Comparison of ENCODE assay signal across 8 cellular contexts in genomic region chr7:22488643-22489462, GRCh38. TPM values are rescaled to one million over a fixed set of nuclear protein-coding genes. Genes with fewer than 3 reads are reported as not detected.
DNase-seq lines count a peak whose midpoint lies in the region; ATAC-seq and TF ChIP-seq lines count a peak whose summit lies in the region.

No MANE protein-coding gene starts in this region.

- intact Hi-C loops in natural killer cell (cut with micrococcal nuclease), result loop anchor here (1.0 kb wide), 1 partner anchor 379 kb away; no protein-coding TSS in a partner anchor

- no peak overlapping the region for H3K4me3 Mint-ChIP-seq in natural killer cell
- no peak overlapping the region for H3K4me3 Mint-ChIP-seq in stimulated activated naive CD8-positive, alpha-beta T cell treated with anti-CD3 and anti-CD28 coated beads, Interleukin-15, amount 100 ng/mL, for 72 hours

- peak; percentile 91 for TF ChIP-seq CTCF in natural killer cell (IDR thresholded peaks at IDR 0.05)

- peak; percentile 88 for ATAC-seq in esophagus mucosa
- peak; percentile 66 to 78 (median 70) for ATAC-seq in natural killer cell
- ATAC-seq in stimulated activated naive CD8-positive, alpha-beta T cell treated with anti-CD3 and anti-CD28 coated beads, Interleukin-15, amount 100 ng/mL, for 72 hours, result peak; percentile 59

- peak; percentile 40 to 46 for DNase-seq in activated CD4-positive, alpha-beta T cell treated with anti-CD3 and anti-CD28 coated beads for 24 hours (ENCODE audit: low read depth in 2 of 2)
- DNase-seq in activated CD4-positive, alpha-beta T cell treated with anti-CD3 and anti-CD28 coated beads for 1 hour, result no peak
- DNase-seq in HPDE6-E6E7 (ENCODE audit: extremely low spot score), result peak; percentile 45
- peak; percentile 90 for DNase-seq in NCI-H82 (lab: John Stamatoyannopoulos, UW)
- peak; percentile 76 for DNase-seq in activated CD8-positive, alpha-beta memory T cell treated with anti-CD3 and anti-CD28 coated beads, Interleukin-2, amount 50 U/mL, for 48 hours
- peak; percentile 53 for DNase-seq in natural killer cell
- peak; percentile 48 to 53 for DNase-seq in stimulated activated naive CD8-positive, alpha-beta T cell treated with anti-CD3 and anti-CD28 coated beads, Interleukin-15, amount 100 ng/mL, for 72 hours

- H3K27me3 Mint-ChIP-seq in natural killer cell (ENCODE audit: low read depth in 2 of 2), result peaks cover 3 to 12% of the 10 kb centered on the region in 2 donors
- no peaks in the 10 kb centered on the region for H3K27me3 Mint-ChIP-seq in stimulated activated naive CD8-positive, alpha-beta T cell treated with anti-CD3 and anti-CD28 coated beads, Interleukin-15, amount 100 ng/mL, for 72 hours

- H3K36me3 Mint-ChIP-seq in natural killer cell, result no peaks in the 10 kb centered on the region

- no peaks in the 10 kb centered on the region for H3K4me1 Mint-ChIP-seq in natural killer cell
- H3K4me1 Mint-ChIP-seq in stimulated activated naive CD8-positive, alpha-beta T cell treated with anti-CD3 and anti-CD28 coated beads, Interleukin-15, amount 100 ng/mL, for 72 hours, result no peaks in the 10 kb centered on the region

- H3K27ac Mint-ChIP-seq in natural killer cell, result no peak overlapping the region
- no peak overlapping the region for H3K27ac Mint-ChIP-seq in stimulated activated naive CD8-positive, alpha-beta T cell treated with anti-CD3 and anti-CD28 coated beads, Interleukin-15, amount 100 ng/mL, for 72 hours

- H3K9me3 Mint-ChIP-seq in natural killer cell, result no peaks in the 10 kb centered on the region
- no peaks in the 10 kb centered on the region for H3K9me3 Mint-ChIP-seq in stimulated activated naive CD8-positive, alpha-beta T cell treated with anti-CD3 and anti-CD28 coated beads, Interleukin-15, amount 100 ng/mL, for 72 hours

RNA-seq across cellular contexts. Expression of gene STEAP1B, which starts 11.1 kb away (rescaled TPM):
- total RNA-seq in esophagus mucosa, result 2.0 TPM
- total RNA-seq in natural killer cell, result under 1 TPM in 1 of 3 donors, not detected in 2; 0.31 TPM
